ENCODE assay signal across 8 cellular contexts in the genomic region with DNA sequence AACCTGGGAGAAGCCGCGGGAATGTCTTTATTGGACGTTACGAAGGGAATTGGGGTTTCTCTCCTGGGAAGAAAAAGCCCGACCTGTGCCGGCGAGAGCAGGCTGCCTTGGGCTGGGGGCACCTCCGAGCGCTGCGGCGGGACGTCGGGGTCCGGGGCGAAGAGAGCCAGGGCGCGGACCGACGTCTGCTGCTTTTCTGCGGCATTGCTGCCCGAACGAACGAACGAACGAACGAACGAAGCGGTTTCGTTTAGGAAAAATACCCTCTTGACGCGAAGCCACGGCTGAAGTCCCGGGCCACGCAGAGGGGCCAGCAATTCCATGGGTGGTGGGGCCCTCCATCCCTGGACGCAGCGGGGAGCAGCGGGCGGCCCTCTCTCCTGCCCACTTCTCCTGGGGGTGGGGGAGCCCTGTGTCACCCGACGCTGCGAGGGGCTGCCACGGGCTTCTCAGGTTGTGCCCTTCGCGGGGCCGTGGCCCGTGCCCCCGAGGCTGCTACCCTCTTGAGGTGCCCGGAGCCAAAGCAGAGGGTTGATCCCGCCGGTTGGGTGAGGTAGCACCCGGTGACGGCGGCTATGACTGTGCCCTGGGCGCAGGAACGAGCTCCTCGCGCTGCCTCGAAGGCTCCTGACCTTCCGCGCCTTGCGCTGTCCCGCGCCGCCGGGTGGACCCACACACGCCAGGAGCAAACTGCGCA. TPM values are rescaled to one million over a fixed set of nuclear protein-coding genes. Genes with fewer than 3 reads are reported as not detected.
DNase-seq lines count a peak whose midpoint lies in the region; ATAC-seq and TF ChIP-seq lines count a peak whose summit lies in the region.

No MANE protein-coding gene starts in this region.

- peak; percentile 20 for DNase-seq in AG08395 (ENCODE audit: low spot score)
- DNase-seq in effector memory CD4-positive, alpha-beta T cell = no peak
- DNase-seq in naive thymus-derived CD8-positive, alpha-beta T cell = no peak
- DNase-seq in SW 1271 (lab: John Stamatoyannopoulos, UW) = no peak
- DNase-seq in dorsolateral prefrontal cortex = no peak
- DNase-seq in SKM-1 treated with dmso at 0.1 percent for 144 hours (lab: John Stamatoyannopoulos, UW; ENCODE audit: unreplicated experiment) = no peak

- H3K4me1 ChIP-seq in HUES48 (ENCODE audit: control insufficient read depth, insufficient read depth, low read length) = peaks cover 14% of the 10 kb centered on the region; the same call in 1 of the 2 replicates
- peaks cover 15% of the 10 kb centered on the region for H3K4me1 ChIP-seq in effector memory CD4-positive, alpha-beta T cell (ENCODE audit: control insufficient read depth, insufficient read depth, low read length, poor library complexity, severe bottlenecking)

- intact Hi-C loops in dorsolateral prefrontal cortex (cut with DNase I) = no loop called here

- peaks cover 0 to 2% (median 0%) of the 10 kb centered on the region in 3 donors for H3K36me3 Mint-ChIP-seq in naive thymus-derived CD8-positive, alpha-beta T cell

- ATAC-seq in naive thymus-derived CD8-positive, alpha-beta T cell = peak; percentile 39 to 56
- no peak for ATAC-seq in GM21526 (IDR thresholded peaks at IDR 0.05; ENCODE audit: low FRiP score, unreplicated experiment)

- no peaks in the 10 kb centered on the region for H3K36me3 ChIP-seq in HUES48 (ENCODE audit: control insufficient read depth, insufficient read depth, low read length)
- no peaks in the 10 kb centered on the region for H3K36me3 ChIP-seq in effector memory CD4-positive, alpha-beta T cell (ENCODE audit: control insufficient read depth, insufficient read depth, low read length)

- H3K9me3 Mint-ChIP-seq in naive thymus-derived CD8-positive, alpha-beta T cell = no peaks in the 10 kb centered on the region

- POLR2A ChIA-PET in naive thymus-derived CD8-positive, alpha-beta T cell (lab: Charles Lee) = interaction anchor here (1.2 kb wide), 1 partner anchor 14 kb away, joined by 3 read pairs; no protein-coding TSS in a partner anchor

- no peak for TF ChIP-seq CTCF in dorsolateral prefrontal cortex (IDR thresholded peaks at IDR 0.05 in 54 of 56, conservative IDR thresholded peaks at IDR 0.05 in 2 of 56; ENCODE audit: low read depth in 1 of 56, partially characterized antibody in 56 of 56)

- H3K27me3 ChIP-seq in HUES48 (ENCODE audit: control insufficient read depth, insufficient read depth, low read length) (peaks cover 98% of the 10 kb centered on the region), dorsolateral prefrontal cortex (peaks cover 13 to 100% (median 92%) of the 10 kb centered on the region in 45 donors)
- peaks cover 49% of the 10 kb centered on the region for H3K27me3 ChIP-seq in effector memory CD4-positive, alpha-beta T cell (replicated peaks; ENCODE audit: control insufficient read depth, insufficient read depth, low read length, poor library complexity, severe bottlenecking)

- peak overlapping the region; percentile 48 for H3K4me3 ChIP-seq in HUES48 (ENCODE audit: low read depth, low read length)
- H3K4me3 ChIP-seq in effector memory CD4-positive, alpha-beta T cell (ENCODE audit: insufficient read depth, low read depth, low read length, poor library complexity, severe bottlenecking) = peak overlapping the region; percentile 12
- peak overlapping the region in 8 of 59 donors; percentile 4 to 33 (median 27) for H3K4me3 ChIP-seq in dorsolateral prefrontal cortex

- H3K4me3 Mint-ChIP-seq in naive thymus-derived CD8-positive, alpha-beta T cell = peak overlapping the region in 8 of 10 donors; percentile 4 to 64 (median 43)

- no peak overlapping the region for H3K27ac Mint-ChIP-seq in naive thymus-derived CD8-positive, alpha-beta T cell

- H3K4me1 Mint-ChIP-seq in naive thymus-derived CD8-positive, alpha-beta T cell = peaks cover 6 to 28% (median 23%) of the 10 kb centered on the region in 4 donors

- H3K27me3 Mint-ChIP-seq in naive thymus-derived CD8-positive, alpha-beta T cell = peaks cover 35 to 86% (median 70%) of the 10 kb centered on the region in 5 donors

- no peak overlapping the region for H3K27ac ChIP-seq in HUES48 (ENCODE audit: low read depth, low read length)
- no peak overlapping the region for H3K27ac ChIP-seq in effector memory CD4-positive, alpha-beta T cell (ENCODE audit: insufficient read depth, low read length, poor library complexity, severe bottlenecking)
- H3K27ac ChIP-seq in dorsolateral prefrontal cortex = no peak overlapping the region

- H3K9ac ChIP-seq in HUES48 (ENCODE audit: low read depth, low read length) = no peak overlapping the region

- H3K9me3 ChIP-seq in HUES48 (ENCODE audit: control insufficient read depth, insufficient read depth, low read length) = no peaks in the 10 kb centered on the region
- no peaks in the 10 kb centered on the region for H3K9me3 ChIP-seq in effector memory CD4-positive, alpha-beta T cell (ENCODE audit: control insufficient read depth, low read length)

RNA-seq across cellular contexts. Expression of gene PITX1, which starts 4.9 kb away (rescaled TPM):
- not detected for total RNA-seq in naive thymus-derived CD8-positive, alpha-beta T cell
- not detected for polyA plus RNA-seq in naive thymus-derived CD8-positive, alpha-beta T cell
- total RNA-seq in dorsolateral prefrontal cortex = under 1 TPM in 1 of 120 experiments, not detected in 119; 0.59 TPM
